8 cellular contexts compared by ENCODE assay signal in the genomic region with DNA sequence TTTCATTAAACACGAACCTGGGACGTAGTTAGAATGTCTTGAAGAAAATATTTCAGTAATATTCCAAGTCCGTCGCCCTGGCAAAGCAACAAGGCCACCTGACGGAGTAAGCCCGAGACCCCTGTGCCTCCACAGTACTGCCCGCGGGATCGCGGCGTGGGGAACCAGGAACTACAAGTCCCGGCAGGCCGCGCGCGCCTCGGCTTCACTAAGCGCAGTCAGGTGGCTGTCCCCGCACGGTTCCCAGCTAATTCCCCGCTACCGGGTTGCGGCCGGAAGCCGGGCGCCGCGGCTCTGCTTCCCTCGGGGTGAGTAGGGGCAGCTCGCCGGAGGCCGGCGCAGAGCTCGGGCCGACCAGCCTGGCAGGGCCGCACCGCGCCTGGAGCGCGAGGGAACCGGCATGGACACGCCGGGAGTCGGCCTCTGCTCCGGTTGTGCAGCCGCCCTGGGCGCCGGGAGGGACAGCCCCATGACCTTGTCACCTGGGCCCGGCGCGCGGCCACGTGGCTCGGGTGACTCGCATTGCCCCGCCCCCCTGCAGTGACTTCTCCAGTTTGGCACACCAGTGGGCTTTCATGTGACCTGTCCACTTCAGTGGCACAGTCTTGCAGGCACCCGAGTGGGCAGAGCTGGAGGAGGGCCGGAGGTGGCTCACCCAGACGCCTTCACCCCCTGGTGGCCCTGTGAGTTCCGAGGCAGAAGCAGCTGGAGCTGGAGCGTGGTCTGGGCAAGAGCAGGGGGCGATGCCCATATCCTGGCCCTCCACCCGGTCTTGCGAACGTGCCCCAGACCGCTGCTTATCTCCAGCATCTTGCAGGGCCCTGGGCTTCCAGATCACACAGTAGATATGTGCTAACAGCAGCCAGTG. TPM values are rescaled to one million over a fixed set of nuclear protein-coding genes. Genes with fewer than 3 reads are reported as not detected.
DNase-seq lines count a peak whose midpoint lies in the region; ATAC-seq and TF ChIP-seq lines count a peak whose summit lies in the region.

A gene with protein sequence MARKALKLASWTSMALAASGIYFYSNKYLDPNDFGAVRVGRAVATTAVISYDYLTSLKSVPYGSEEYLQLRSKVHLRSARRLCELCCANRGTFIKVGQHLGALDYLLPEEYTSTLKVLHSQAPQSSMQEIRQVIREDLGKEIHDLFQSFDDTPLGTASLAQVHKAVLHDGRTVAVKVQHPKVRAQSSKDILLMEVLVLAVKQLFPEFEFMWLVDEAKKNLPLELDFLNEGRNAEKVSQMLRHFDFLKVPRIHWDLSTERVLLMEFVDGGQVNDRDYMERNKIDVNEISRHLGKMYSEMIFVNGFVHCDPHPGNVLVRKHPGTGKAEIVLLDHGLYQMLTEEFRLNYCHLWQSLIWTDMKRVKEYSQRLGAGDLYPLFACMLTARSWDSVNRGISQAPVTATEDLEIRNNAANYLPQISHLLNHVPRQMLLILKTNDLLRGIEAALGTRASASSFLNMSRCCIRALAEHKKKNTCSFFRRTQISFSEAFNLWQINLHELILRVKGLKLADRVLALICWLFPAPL (plus strand): TSS at position 247 of the 868 bp plus-strand sequence. CDS start 18,870 bp downstream, outside the sequence.

- in situ Hi-C loops in mammary epithelial cell (cut with MboI; ENCODE audit: low sequenced_read_pairs in 2 of 2), result no loop called here

- H3K27me3 ChIP-seq in AG04450 (ENCODE audit: control insufficient read depth, insufficient read depth, low read length), result no peaks in the 10 kb centered on the region
- no peaks in the 10 kb centered on the region for H3K27me3 ChIP-seq in WERI-Rb-1 (ENCODE audit: insufficient read depth, low read depth, severe bottlenecking)
- H3K27me3 ChIP-seq in mammary epithelial cell (ENCODE audit: insufficient read depth, low read length), result no peaks in the 10 kb centered on the region

- dilution Hi-C loops in mammary epithelial cell (cut with HindIII; ENCODE audit: low sequenced_read_pairs), result no loop called here

- H3K79me2 ChIP-seq in mammary epithelial cell (ENCODE audit: insufficient read depth, low read length), result no peaks in the 10 kb centered on the region

- intact Hi-C loops in mammary epithelial cell (cut with micrococcal nuclease), result loop anchor here (1.0 to 5.0 kb wide), 3 partner anchors 39 to 343 kb away; partner anchors contain the start of genes AHSA1, SNW1 and VIPAS39

- H3K4me3 ChIP-seq in AG04450 (ENCODE audit: low read depth, low read length), result peak within 1 kb of the TSS; percentile 73
- peak within 1 kb of the TSS; percentile 55 for H3K4me3 ChIP-seq in WERI-Rb-1 (ENCODE audit: low read depth, low read length)
- peak within 1 kb of the TSS; percentile 37 to 69 (median 64) for H3K4me3 ChIP-seq in mammary epithelial cell (replicated peaks in 1 of 3; ENCODE audit: insufficient read depth in 1 of 3, low read depth in 2 of 3, low read length in 3 of 3)

- POLR2A ChIA-PET in AG04450 (lab: Yijun Ruan, JAX), result interaction anchor here (0.6 to 0.9 kb wide), 3 partner anchors 29 to 51 kb away, joined by 3 to 5 read pairs (median 4); partner anchors contain the start of gene SNW1

- WGBS in mammary epithelial cell (ENCODE audit: low coverage, missing lambda C conversion rate), result 4% methylated on average over 29 of the region's 66 CpGs

- TF ChIP-seq CTCF in AG04450 (IDR thresholded peaks at IDR 0.05; ENCODE audit: low read depth, low read length), result peak; percentile 53
- TF ChIP-seq CTCF in WERI-Rb-1 (IDR thresholded peaks at IDR 0.05; ENCODE audit: low read depth, low read length), result peak; percentile 47
- TF ChIP-seq CTCF in mammary epithelial cell (conservative IDR thresholded peaks at IDR 0.05 in 1 of 2, IDR thresholded peaks at IDR 0.05 in 1 of 2; ENCODE audit: extremely low read depth in 1 of 2, insufficient read depth in 1 of 2, low read depth in 1 of 2, low read length in 2 of 2), result peak in 1 of 2 donors; percentile 57

- ATAC-seq in GM18868 (IDR thresholded peaks at IDR 0.05; ENCODE audit: unreplicated experiment), result peak; percentile 90
- ATAC-seq in HG03103 (IDR thresholded peaks at IDR 0.05; ENCODE audit: low read depth, unreplicated experiment), result peak; percentile 90

- H3K4me1 ChIP-seq in mammary epithelial cell (ENCODE audit: insufficient read depth, low read length), result peaks cover 6% of the 10 kb centered on the region

- H4K20me1 ChIP-seq in mammary epithelial cell (ENCODE audit: insufficient read depth, low read length), result no peaks in the 10 kb centered on the region

- BruUV-seq in mammary epithelial cell (replicated peaks; lab: Mats Ljungman, UMichigan), result no TSS peak

- peak; percentile 24 for DNase-seq in AG04450 (ENCODE audit: low read depth, low spot score)
- peak; percentile 92 for DNase-seq in NCI-H2171 (lab: John Stamatoyannopoulos, UW)
- DNase-seq in WERI-Rb-1, result peak; percentile 92
- peak; percentile 70 for DNase-seq in mammary epithelial cell
- peak; percentile 82 for DNase-seq in iPS-NIHi7 (ENCODE audit: extremely low spot score)
- DNase-seq in smooth muscle cell of the brain vasculature (ENCODE audit: low read depth, low spot score), result peak; percentile 21

- H3K9me3 ChIP-seq in AG04450 (ENCODE audit: control insufficient read depth, insufficient read depth, low read length) (no peaks in the 10 kb centered on the region), WERI-Rb-1 (ENCODE audit: severe bottlenecking) (no peaks in the 10 kb centered on the region), mammary epithelial cell (replicated peaks; ENCODE audit: insufficient read depth, low read length) (no peaks in the 10 kb centered on the region)

- peak within 1 kb of the TSS; percentile 82 for H2AFZ ChIP-seq in mammary epithelial cell (ENCODE audit: low read depth, low read length)

- H3K36me3 ChIP-seq in WERI-Rb-1, result no peaks in the 10 kb centered on the region
- no peaks in the 10 kb centered on the region for H3K36me3 ChIP-seq in mammary epithelial cell (ENCODE audit: insufficient read depth, low read length)

- peak within 1 kb of the TSS; percentile 30 for H3K9ac ChIP-seq in mammary epithelial cell (ENCODE audit: insufficient read depth, low read length)

- peak within 1 kb of the TSS; percentile 98 for H3K4me2 ChIP-seq in mammary epithelial cell (ENCODE audit: insufficient read depth, low read depth, low read length)

- H3K27ac ChIP-seq in AG04450 (ENCODE audit: low read depth, low read length), result peak within 1 kb of the TSS; percentile 52
- peak within 1 kb of the TSS; percentile 85 for H3K27ac ChIP-seq in WERI-Rb-1
- H3K27ac ChIP-seq in mammary epithelial cell (ENCODE audit: insufficient read depth, low read depth, low read length), result peak within 1 kb of the TSS; percentile 32

- CTCF ChIA-PET in AG04450 (lab: Charles Lee) (interaction anchor here (0.5 to 1.5 kb wide), 6 partner anchors 10 to 1431 kb away, joined by 3 to 6 read pairs (median 3); no protein-coding TSS in a partner anchor), mammary epithelial cell (lab: Charles Lee; ENCODE audit: low non-redundant PET) (no interaction called here)

RNA-seq across cellular contexts. Expression of the gene that starts here (rescaled TPM):
- 4.8 and 5.2 TPM in 2 replicates for polyA plus RNA-seq in AG04450 (2011; rRNA removed)
- 5.1 and 5.9 TPM in 2 replicates for polyA minus RNA-seq in AG04450 (2011; rRNA and poly(A)+ RNA removed)
- 1 to 10 TPM; 5.7 to 8.5 TPM for total RNA-seq in mammary epithelial cell
- polyA plus RNA-seq in mammary epithelial cell, result 8.8 TPM
- 2.1 TPM for polyA minus RNA-seq in mammary epithelial cell

Comparison
In these comparisons a context has a peak if more than half of its experiments do, and no peak if none do; other contexts are left out.
1. Peak in every context shown above with its lines: DNase-seq, ATAC-seq, H3K4me3 ChIP-seq and H3K27ac ChIP-seq.
2. DNase-seq: peak in every context shown above with its lines; median percentile 92 in NCI-H2171; 92 in WERI-Rb-1; 82 in iPS-NIHi7; 70 in mammary epithelial cell; 24 in AG04450; 21 in smooth muscle cell of the brain vasculature.
3. H3K27ac ChIP-seq: peak in every context shown above with its lines; median percentile 85 in WERI-Rb-1; 52 in AG04450; 32 in mammary epithelial cell.